ENCODE assay signal across 13 cellular contexts in genomic region chr13:23506071-23506820, GRCh38.
DNase-seq lines count a peak whose midpoint lies in the region; TF ChIP-seq lines count a peak whose summit lies in the region.
"Had no signal": no experiment of that assay in that cellular context is flagged by ENCODE, and none has a peak within 500 bp of the region (broad histone marks: within the 10 kb centered on the region; RNA-seq: fewer than 3 reads in every experiment).

No MANE protein-coding gene starts in this region.

- H3K4me3 ChIP-seq in HEK293 (ENCODE audit: low read depth, low read length) (no peak overlapping the region), left ventricle myocardium inferior (peak overlapping the region; percentile 48), skin epidermis (no peak overlapping the region)
- H3K4me3 ChIP-seq: GM12878 had no signal

- H3K36me3 ChIP-seq in HEK293 (ENCODE audit: control insufficient read depth in 2 of 2, insufficient read depth in 1 of 2, low read length in 2 of 2): no peaks in the 10 kb centered on the region
- H3K36me3 ChIP-seq in left ventricle myocardium inferior: no peaks in the 10 kb centered on the region

- no peak overlapping the region for H3K27ac ChIP-seq in HEK293 (ENCODE audit: extremely low read depth, low read depth, low read length)
- peak overlapping the region; percentile 79 for H3K27ac ChIP-seq in left ventricle myocardium inferior (replicated peaks)
- peak overlapping the region in 13 of 21 experiments; percentile 11 to 79 (median 38) for H3K27ac ChIP-seq in skin epidermis
- H3K27ac ChIP-seq: VCaP had no signal

- H3K9me3 ChIP-seq in HEK293 (ENCODE audit: control insufficient read depth, insufficient read depth, low read depth, low read length): no peaks in the 10 kb centered on the region
- no peaks in the 10 kb centered on the region for H3K9me3 ChIP-seq in left ventricle myocardium inferior (replicated peaks)

- POLR2A ChIA-PET in HEK293 (lab: Yijun Ruan, JAX): no interaction called here

- H3K27me3 ChIP-seq in left ventricle myocardium inferior (ENCODE audit: low read depth): no peaks in the 10 kb centered on the region

- DNase-seq in astrocyte of the hippocampus (ENCODE audit: low read depth, low spot score) (peak; percentile 74), left ventricle myocardium inferior (no peak), hepatic stellate cell (ENCODE audit: low spot score) (no peak), hypothalamus (lab: John Stamatoyannopoulos, UW) (no peak), NCI-H2107 (lab: John Stamatoyannopoulos, UW) (no peak)
- DNase-seq: anterior cingulate cortex; naive B cell; RPMI8226; stimulated activated naive CD4-positive, alpha-beta T cell had no signal

- TF ChIP-seq CTCF in HEK293 (tag by site-specific recombination; IDR thresholded peaks at IDR 0.05) (no peak), left ventricle myocardium inferior (IDR thresholded peaks at IDR 0.05; ENCODE audit: borderline replicate concordance) (no peak)

- intact Hi-C loops in left ventricle myocardium inferior (cut with micrococcal nuclease): no loop called here

- H3K4me1 ChIP-seq in HEK293 (ENCODE audit: control insufficient read depth, insufficient read depth, low read length) (no peaks in the 10 kb centered on the region; the same call in 1 of the 2 replicates), left ventricle myocardium inferior (peaks cover 43% of the 10 kb centered on the region)

- CTCF ChIA-PET in HEK293 (lab: Yijun Ruan, JAX): interaction anchor here (0.6 to 0.9 kb wide), 4 partner anchors 17 to 729 kb away, joined by 3 to 4 read pairs (median 4); no protein-coding TSS in a partner anchor

TF ChIP-seq in HEK293, 187 proteins besides CTCF, POLR2A, EP300 and RAD21:
- TF ChIP-seq ZSCAN18 (tag by site-specific recombination; IDR thresholded peaks at IDR 0.05) (no peak), ZNF335 (tag by site-specific recombination; conservative IDR thresholded peaks at IDR 0.05) (0 out of 2 replicates have a peak, but pooled peaks have one; percentile 27), ZSCAN30 (tag by site-specific recombination; IDR thresholded peaks at IDR 0.05) (no peak), PRDM6 (tag by site-specific recombination; IDR thresholded peaks at IDR 0.05) (no peak), PRDM1 (tag by site-specific recombination; IDR thresholded peaks at IDR 0.05) (no peak), ZNF23 (tag by site-specific recombination; IDR thresholded peaks at IDR 0.05; ENCODE audit: borderline replicate concordance) (no peak), FEZF1 (tag by site-specific recombination; IDR thresholded peaks at IDR 0.05) (peak; percentile 27)
